ENCODE assay signal across 1 cellular context in genomic region chr12:121576851-121577391, GRCh38.
TF ChIP-seq lines count a peak whose summit lies in the region.

No MANE protein-coding gene starts in this region.

TF ChIP-seq in A549, 52 proteins besides CTCF, POLR2A, EP300 and RAD21:
- TF ChIP-seq FOSL2 (IDR thresholded peaks at IDR 0.05) (no peak), FOSL2 (CRISPR knock-in tag; IDR thresholded peaks at IDR 0.05) (peak; percentile 47; the same call in 1 of the 2 replicates), HES2 (IDR thresholded peaks at IDR 0.05) (no peak)
